ENCODE assay signal across 13 cellular contexts in genomic region chr5:148398698-148399121, GRCh38. TPM values are rescaled to one million over a fixed set of nuclear protein-coding genes. Genes with fewer than 3 reads are reported as not detected.
DNase-seq lines count a peak whose midpoint lies in the region; ATAC-seq and TF ChIP-seq lines count a peak whose summit lies in the region.
"Had no signal": no experiment of that assay in that cellular context is flagged by ENCODE, and none has a peak within 500 bp of the region (broad histone marks: within the 10 kb centered on the region; RNA-seq: fewer than 3 reads in every experiment).

No MANE protein-coding gene starts in this region.

- H3K27ac ChIP-seq in VCaP, result peak overlapping the region; percentile 61
- H3K27ac ChIP-seq in iPS-20b (ENCODE audit: low read length), result peak overlapping the region; percentile 86
- no peak overlapping the region for H3K27ac ChIP-seq in suprapubic skin
- H3K27ac ChIP-seq: BLaER1 had no signal

- H3K4me1 Mint-ChIP-seq in stimulated activated naive CD8-positive, alpha-beta T cell treated with anti-CD3 and anti-CD28 coated beads, Interleukin-15, Interleukin-2, amounts not matched to agents 100 ng/mL and 50 ng/mL, for 24 hours (ENCODE audit: low read depth), result peaks cover 69% of the 10 kb centered on the region

- no peaks in the 10 kb centered on the region for H3K9me3 ChIP-seq in iPS-20b (ENCODE audit: insufficient read depth, low read depth, low read length)
- no peaks in the 10 kb centered on the region for H3K9me3 ChIP-seq in suprapubic skin
- H3K9me3 ChIP-seq: BLaER1 had no signal

- H3K36me3 Mint-ChIP-seq in stimulated activated naive CD8-positive, alpha-beta T cell treated with anti-CD3 and anti-CD28 coated beads, Interleukin-15, Interleukin-2, amounts not matched to agents 100 ng/mL and 50 ng/mL, for 24 hours (ENCODE audit: low read depth), result peaks cover 81% of the 10 kb centered on the region

- no peak overlapping the region for H3K4me3 ChIP-seq in iPS-20b (ENCODE audit: low read length)
- no peak overlapping the region for H3K4me3 ChIP-seq in suprapubic skin
- H3K4me3 ChIP-seq: BLaER1 had no signal

- H3K27me3 ChIP-seq in iPS-20b (ENCODE audit: insufficient read depth, low read length), result no peaks in the 10 kb centered on the region
- no peaks in the 10 kb centered on the region for H3K27me3 ChIP-seq in suprapubic skin
- H3K27me3 ChIP-seq: BLaER1 had no signal

- H3K4me1 ChIP-seq in iPS-20b (ENCODE audit: insufficient read depth, low read length) (peaks cover 29% of the 10 kb centered on the region), suprapubic skin (peaks cover 5% of the 10 kb centered on the region)

- H3K9ac ChIP-seq in iPS-20b (ENCODE audit: low read depth, low read length), result peak overlapping the region; percentile 71; the same call in 1 of the 2 replicates
- H3K9ac ChIP-seq: BLaER1 had no signal

- no peaks in the 10 kb centered on the region for H3K27me3 Mint-ChIP-seq in stimulated activated naive CD8-positive, alpha-beta T cell treated with anti-CD3 and anti-CD28 coated beads, Interleukin-15, Interleukin-2, amounts not matched to agents 100 ng/mL and 50 ng/mL, for 24 hours
- H3K27me3 Mint-ChIP-seq: brain had no signal

- DNase-seq in stimulated activated naive CD8-positive, alpha-beta T cell treated with anti-CD3 and anti-CD28 coated beads, Interleukin-15, Interleukin-2, amounts not matched to agents 100 U/mL and 50 U/mL, for 24 hours, result no peak
- DNase-seq in suprapubic skin (ENCODE audit: low spot score in 2 of 2), result no peak
- DNase-seq in omental fat pad (ENCODE audit: low spot score), result no peak
- no peak for DNase-seq in activated CD4-positive, CD25-positive, alpha-beta regulatory T cell treated with anti-CD3 and anti-CD28 coated beads, Interleukin-2, amount 50 U/mL, for 72 hours
- DNase-seq: NCI-H1436 treated with DMSO at 0.1 percent for 48 hours, NCI-H82, SHP77 treated with DMSO at 0.1 percent for 48 hours had no signal

- peak overlapping the region; percentile 53 for H3K27ac Mint-ChIP-seq in stimulated activated naive CD8-positive, alpha-beta T cell treated with anti-CD3 and anti-CD28 coated beads, Interleukin-15, Interleukin-2, amounts not matched to agents 100 ng/mL and 50 ng/mL, for 24 hours

- TF ChIP-seq POLR2A in suprapubic skin (IDR thresholded peaks at IDR 0.05), result no peak

- no peak for ATAC-seq in stimulated activated naive CD8-positive, alpha-beta T cell treated with anti-CD3 and anti-CD28 coated beads, Interleukin-15, Interleukin-2, amounts not matched to agents 100 U/mL and 50 U/mL, for 24 hours
- ATAC-seq in GM19395 (IDR thresholded peaks at IDR 0.05; ENCODE audit: unreplicated experiment) (no peak), omental fat pad (ENCODE audit: low FRiP score) (no peak)

- TF ChIP-seq CTCF in VCaP (conservative IDR thresholded peaks at IDR 0.05) (peak; percentile 29; the same call in 1 of the 2 replicates), suprapubic skin (IDR thresholded peaks at IDR 0.05) (no peak), omental fat pad (IDR thresholded peaks at IDR 0.05) (no peak)

- TF ChIP-seq EP300 in suprapubic skin (IDR thresholded peaks at IDR 0.05), result no peak

- WGBS in suprapubic skin, result 77% methylated on average over 5 of the region's 5 CpGs

- H3K36me3 ChIP-seq in iPS-20b (ENCODE audit: insufficient read depth, low read depth, low read length), result peaks cover 73% of the 10 kb centered on the region
- peaks cover 46% of the 10 kb centered on the region for H3K36me3 ChIP-seq in suprapubic skin

- H3K9me3 Mint-ChIP-seq in stimulated activated naive CD8-positive, alpha-beta T cell treated with anti-CD3 and anti-CD28 coated beads, Interleukin-15, Interleukin-2, amounts not matched to agents 100 ng/mL and 50 ng/mL, for 24 hours, result no peaks in the 10 kb centered on the region
- H3K9me3 Mint-ChIP-seq: brain had no signal

- no peak overlapping the region for H3K4me3 Mint-ChIP-seq in stimulated activated naive CD8-positive, alpha-beta T cell treated with anti-CD3 and anti-CD28 coated beads, Interleukin-15, Interleukin-2, amounts not matched to agents 100 ng/mL and 50 ng/mL, for 24 hours
- H3K4me3 Mint-ChIP-seq: brain had no signal

RNA-seq across cellular contexts. Expression of gene FBXO38, which starts 15.0 kb away (rescaled TPM):
- total RNA-seq in suprapubic skin (10 to 100 TPM; 18.2 to 98.8 (median 33.1) TPM), omental fat pad (10 to 100 TPM; 27.1 to 82.5 (median 53.6) TPM)
